In the genomic region with DNA sequence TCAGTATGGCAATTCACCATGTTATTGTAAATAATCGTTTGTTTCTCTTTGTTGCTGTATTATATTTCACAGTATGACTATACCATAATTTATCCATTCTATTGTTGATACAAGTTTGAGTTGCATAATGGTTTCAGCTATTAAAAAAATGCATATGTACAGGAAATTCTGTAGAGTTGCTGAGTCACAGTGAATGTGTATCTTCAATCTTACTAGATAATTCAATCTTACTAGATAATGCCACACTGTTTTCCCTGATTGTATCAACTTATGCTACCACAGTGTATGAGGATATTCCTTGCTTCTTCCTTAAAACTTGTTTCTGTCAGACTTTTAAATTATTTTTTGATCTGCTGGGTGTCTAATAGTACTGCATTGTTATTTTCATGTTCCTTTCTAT, we compare ENCODE assay signal across 1 cellular context.
TF ChIP-seq lines count a peak whose summit lies in the region.

No MANE protein-coding gene starts in this region.

TF ChIP-seq in K562, 482 proteins besides CTCF, POLR2A, EP300 and RAD21 (continued from another document and continues in another):
- TF ChIP-seq ZNF407 (IDR thresholded peaks at IDR 0.05; ENCODE audit: low read depth) (no peak), ZNF24 (IDR thresholded peaks at IDR 0.05) (no peak), ZNF583 (CRISPR knock-in tag; IDR thresholded peaks at IDR 0.05) (no peak), RNF2 (IDR thresholded peaks at IDR 0.05) (no peak), ZNF668 (CRISPR knock-in tag; IDR thresholded peaks at IDR 0.05) (no peak), NFATC3 (IDR thresholded peaks at IDR 0.05) (no peak), KLF16 (IDR thresholded peaks at IDR 0.05) (no peak), ZEB2 (IDR thresholded peaks at IDR 0.05) (no peak), IRF2 (CRISPR knock-in tag; IDR thresholded peaks at IDR 0.05) (no peak), KAT2B (IDR thresholded peaks at IDR 0.05; ENCODE audit: low read depth, low read length) (no peak), MAFF (IDR thresholded peaks at IDR 0.05; ENCODE audit: low read length) (peak; percentile 87), ZNF764 (CRISPR knock-in tag; IDR thresholded peaks at IDR 0.05; ENCODE audit: low read depth) (no peak), ZNF311 (CRISPR knock-in tag; IDR thresholded peaks at IDR 0.05) (no peak), CBX1 (IDR thresholded peaks at IDR 0.05; ENCODE audit: low read depth) (no peak), ATF6 (CRISPR knock-in tag; IDR thresholded peaks at IDR 0.05) (no peak), L3MBTL2 (IDR thresholded peaks at IDR 0.05) (no peak), NFRKB (IDR thresholded peaks at IDR 0.05; ENCODE audit: low read depth) (0 out of 2 replicates have a peak, but pooled peaks have one; percentile 38), SRSF9 (IDR thresholded peaks at IDR 0.05; ENCODE audit: borderline replicate concordance, low read depth, low read length) (no peak), SMARCA5 (IDR thresholded peaks at IDR 0.05) (no peak), FOXK1 (CRISPR knock-in tag; IDR thresholded peaks at IDR 0.05; ENCODE audit: borderline replicate concordance) (no peak), PHB2 (IDR thresholded peaks at IDR 0.05; ENCODE audit: low read depth) (no peak), CHD2 (IDR thresholded peaks at IDR 0.05; ENCODE audit: low read depth, low read length) (no peak), RBM17 (IDR thresholded peaks at IDR 0.05; ENCODE audit: borderline replicate concordance, low read depth, low read length) (no peak), SP1 (CRISPR knock-in tag; IDR thresholded peaks at IDR 0.05) (no peak), ZBTB1 (CRISPR knock-in tag; IDR thresholded peaks at IDR 0.05; ENCODE audit: borderline replicate concordance, low read depth) (no peak), NCOA4 (IDR thresholded peaks at IDR 0.05; ENCODE audit: partially characterized antibody) (no peak), TRIM24 (IDR thresholded peaks at IDR 0.05) (peak; percentile 51 to 71; a peak in 2 of 4 replicates), DMBX1 (CRISPR knock-in tag; IDR thresholded peaks at IDR 0.05; ENCODE audit: borderline replicate concordance) (no peak), ZNF408 (CRISPR knock-in tag; IDR thresholded peaks at IDR 0.05; ENCODE audit: low read depth) (no peak), CEBPB (tag; IDR thresholded peaks at IDR 0.05) (peak; percentile 53; the same call in 1 of the 2 replicates), BACH1 (tag; IDR thresholded peaks at IDR 0.05) (peak; percentile 81), BCL6 (CRISPR knock-in tag; IDR thresholded peaks at IDR 0.05) (no peak), CEBPG (CRISPR knock-in tag; IDR thresholded peaks at IDR 0.05) (no peak), CEBPG (tag; conservative IDR thresholded peaks at IDR 0.05 in 1 of 2, IDR thresholded peaks at IDR 0.05 in 1 of 2) (peak in 1 of 2 experiments; percentile 58; a peak in 2 of 4 replicates), NONO (IDR thresholded peaks at IDR 0.05; ENCODE audit: low read depth in 2 of 2, low read length in 1 of 2) (no peak), GMEB1 (CRISPR knock-in tag; IDR thresholded peaks at IDR 0.05) (no peak), NRF1 (conservative IDR thresholded peaks at IDR 0.05 in 1 of 2, IDR thresholded peaks at IDR 0.05 in 1 of 2) (no peak), ZNF224 (CRISPR knock-in tag; IDR thresholded peaks at IDR 0.05) (no peak), ZNF143 (CRISPR knock-in tag; IDR thresholded peaks at IDR 0.05) (no peak)
- TF ChIP-seq, protein P1, sequence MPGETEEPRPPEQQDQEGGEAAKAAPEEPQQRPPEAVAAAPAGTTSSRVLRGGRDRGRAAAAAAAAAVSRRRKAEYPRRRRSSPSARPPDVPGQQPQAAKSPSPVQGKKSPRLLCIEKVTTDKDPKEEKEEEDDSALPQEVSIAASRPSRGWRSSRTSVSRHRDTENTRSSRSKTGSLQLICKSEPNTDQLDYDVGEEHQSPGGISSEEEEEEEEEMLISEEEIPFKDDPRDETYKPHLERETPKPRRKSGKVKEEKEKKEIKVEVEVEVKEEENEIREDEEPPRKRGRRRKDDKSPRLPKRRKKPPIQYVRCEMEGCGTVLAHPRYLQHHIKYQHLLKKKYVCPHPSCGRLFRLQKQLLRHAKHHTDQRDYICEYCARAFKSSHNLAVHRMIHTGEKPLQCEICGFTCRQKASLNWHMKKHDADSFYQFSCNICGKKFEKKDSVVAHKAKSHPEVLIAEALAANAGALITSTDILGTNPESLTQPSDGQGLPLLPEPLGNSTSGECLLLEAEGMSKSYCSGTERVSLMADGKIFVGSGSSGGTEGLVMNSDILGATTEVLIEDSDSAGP (CRISPR knock-in tag; IDR thresholded peaks at IDR 0.05) = no peak
- TF ChIP-seq, protein P2, sequence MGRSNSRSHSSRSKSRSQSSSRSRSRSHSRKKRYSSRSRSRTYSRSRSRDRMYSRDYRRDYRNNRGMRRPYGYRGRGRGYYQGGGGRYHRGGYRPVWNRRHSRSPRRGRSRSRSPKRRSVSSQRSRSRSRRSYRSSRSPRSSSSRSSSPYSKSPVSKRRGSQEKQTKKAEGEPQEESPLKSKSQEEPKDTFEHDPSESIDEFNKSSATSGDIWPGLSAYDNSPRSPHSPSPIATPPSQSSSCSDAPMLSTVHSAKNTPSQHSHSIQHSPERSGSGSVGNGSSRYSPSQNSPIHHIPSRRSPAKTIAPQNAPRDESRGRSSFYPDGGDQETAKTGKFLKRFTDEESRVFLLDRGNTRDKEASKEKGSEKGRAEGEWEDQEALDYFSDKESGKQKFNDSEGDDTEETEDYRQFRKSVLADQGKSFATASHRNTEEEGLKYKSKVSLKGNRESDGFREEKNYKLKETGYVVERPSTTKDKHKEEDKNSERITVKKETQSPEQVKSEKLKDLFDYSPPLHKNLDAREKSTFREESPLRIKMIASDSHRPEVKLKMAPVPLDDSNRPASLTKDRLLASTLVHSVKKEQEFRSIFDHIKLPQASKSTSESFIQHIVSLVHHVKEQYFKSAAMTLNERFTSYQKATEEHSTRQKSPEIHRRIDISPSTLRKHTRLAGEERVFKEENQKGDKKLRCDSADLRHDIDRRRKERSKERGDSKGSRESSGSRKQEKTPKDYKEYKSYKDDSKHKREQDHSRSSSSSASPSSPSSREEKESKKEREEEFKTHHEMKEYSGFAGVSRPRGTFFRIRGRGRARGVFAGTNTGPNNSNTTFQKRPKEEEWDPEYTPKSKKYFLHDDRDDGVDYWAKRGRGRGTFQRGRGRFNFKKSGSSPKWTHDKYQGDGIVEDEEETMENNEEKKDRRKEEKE (IDR thresholded peaks at IDR 0.05; ENCODE audit: borderline replicate concordance in 1 of 2, control insufficient read depth in 1 of 2, low read depth in 2 of 2, low read length in 1 of 2) = no peak
- TF ChIP-seq, protein P3, sequence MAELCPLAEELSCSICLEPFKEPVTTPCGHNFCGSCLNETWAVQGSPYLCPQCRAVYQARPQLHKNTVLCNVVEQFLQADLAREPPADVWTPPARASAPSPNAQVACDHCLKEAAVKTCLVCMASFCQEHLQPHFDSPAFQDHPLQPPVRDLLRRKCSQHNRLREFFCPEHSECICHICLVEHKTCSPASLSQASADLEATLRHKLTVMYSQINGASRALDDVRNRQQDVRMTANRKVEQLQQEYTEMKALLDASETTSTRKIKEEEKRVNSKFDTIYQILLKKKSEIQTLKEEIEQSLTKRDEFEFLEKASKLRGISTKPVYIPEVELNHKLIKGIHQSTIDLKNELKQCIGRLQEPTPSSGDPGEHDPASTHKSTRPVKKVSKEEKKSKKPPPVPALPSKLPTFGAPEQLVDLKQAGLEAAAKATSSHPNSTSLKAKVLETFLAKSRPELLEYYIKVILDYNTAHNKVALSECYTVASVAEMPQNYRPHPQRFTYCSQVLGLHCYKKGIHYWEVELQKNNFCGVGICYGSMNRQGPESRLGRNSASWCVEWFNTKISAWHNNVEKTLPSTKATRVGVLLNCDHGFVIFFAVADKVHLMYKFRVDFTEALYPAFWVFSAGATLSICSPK (IDR thresholded peaks at IDR 0.05; ENCODE audit: borderline replicate concordance) = no peak
- TF ChIP-seq, protein P4, sequence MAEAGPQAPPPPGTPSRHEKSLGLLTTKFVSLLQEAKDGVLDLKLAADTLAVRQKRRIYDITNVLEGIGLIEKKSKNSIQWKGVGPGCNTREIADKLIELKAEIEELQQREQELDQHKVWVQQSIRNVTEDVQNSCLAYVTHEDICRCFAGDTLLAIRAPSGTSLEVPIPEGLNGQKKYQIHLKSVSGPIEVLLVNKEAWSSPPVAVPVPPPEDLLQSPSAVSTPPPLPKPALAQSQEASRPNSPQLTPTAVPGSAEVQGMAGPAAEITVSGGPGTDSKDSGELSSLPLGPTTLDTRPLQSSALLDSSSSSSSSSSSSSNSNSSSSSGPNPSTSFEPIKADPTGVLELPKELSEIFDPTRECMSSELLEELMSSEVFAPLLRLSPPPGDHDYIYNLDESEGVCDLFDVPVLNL (CRISPR knock-in tag; IDR thresholded peaks at IDR 0.05; ENCODE audit: low read depth) = no peak
- TF ChIP-seq, protein P5, sequence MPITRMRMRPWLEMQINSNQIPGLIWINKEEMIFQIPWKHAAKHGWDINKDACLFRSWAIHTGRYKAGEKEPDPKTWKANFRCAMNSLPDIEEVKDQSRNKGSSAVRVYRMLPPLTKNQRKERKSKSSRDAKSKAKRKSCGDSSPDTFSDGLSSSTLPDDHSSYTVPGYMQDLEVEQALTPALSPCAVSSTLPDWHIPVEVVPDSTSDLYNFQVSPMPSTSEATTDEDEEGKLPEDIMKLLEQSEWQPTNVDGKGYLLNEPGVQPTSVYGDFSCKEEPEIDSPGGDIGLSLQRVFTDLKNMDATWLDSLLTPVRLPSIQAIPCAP (CRISPR knock-in tag; IDR thresholded peaks at IDR 0.05; ENCODE audit: borderline replicate concordance) = no peak
